In the genomic region with DNA sequence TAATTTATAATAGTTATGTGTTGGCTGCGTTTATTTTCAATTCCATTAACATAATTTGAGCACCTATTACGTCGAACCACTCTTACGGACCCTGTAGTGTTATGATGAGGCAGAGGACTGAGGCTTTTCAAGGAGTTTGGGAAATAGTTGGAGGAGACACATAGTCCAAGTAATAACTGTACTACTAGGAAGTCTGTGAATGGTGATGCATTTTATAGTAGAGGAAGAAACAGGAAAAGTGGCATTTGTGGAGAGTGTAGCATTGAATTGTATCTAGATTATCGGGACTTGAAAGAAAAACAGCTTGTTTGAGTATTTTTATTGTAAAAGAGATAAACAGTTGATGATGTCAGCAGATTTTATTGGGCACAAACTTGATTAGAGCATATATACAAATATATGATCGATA, we compare ENCODE assay signal across 8 cellular contexts. TPM values are rescaled to one million over a fixed set of nuclear protein-coding genes. Genes with fewer than 3 reads are reported as not detected.
DNase-seq lines count a peak whose midpoint lies in the region; ATAC-seq and TF ChIP-seq lines count a peak whose summit lies in the region.

No MANE protein-coding gene starts in this region.

- TF ChIP-seq CTCF in AG10803 (conservative IDR thresholded peaks at IDR 0.05; ENCODE audit: low read length): no peak
- TF ChIP-seq CTCF in brain microvascular endothelial cell (IDR thresholded peaks at IDR 0.05; ENCODE audit: low read depth, low read length, missing control alignments): no peak

- H3K27ac ChIP-seq in HUES64 (ENCODE audit: low read depth, low read length) (no peak overlapping the region), brain microvascular endothelial cell (no peak overlapping the region), muscle layer of duodenum (ENCODE audit: low read length) (peak overlapping the region; percentile 68)

- no peak for DNase-seq in AG10803 (ENCODE audit: low read depth)
- DNase-seq in brain microvascular endothelial cell: no peak
- DNase-seq in NCI-H187 treated with DMSO at 0.1 percent for 48 hours (lab: John Stamatoyannopoulos, UW): no peak
- no peak for DNase-seq in NCI-H187 (lab: John Stamatoyannopoulos, UW)
- no peak for DNase-seq in NCI-H510A (lab: John Stamatoyannopoulos, UW)

- WGBS in HUES64: 43% methylated on average over 4 of the region's 6 CpGs

- H3K36me3 ChIP-seq in HUES64 (ENCODE audit: insufficient read depth, low read length): no peaks in the 10 kb centered on the region
- no peaks in the 10 kb centered on the region for H3K36me3 ChIP-seq in brain microvascular endothelial cell (replicated peaks)
- no peaks in the 10 kb centered on the region for H3K36me3 ChIP-seq in muscle layer of duodenum (ENCODE audit: control insufficient read depth in 1 of 2, insufficient read depth in 2 of 2, low read length in 2 of 2)

- ATAC-seq in GM21576 (IDR thresholded peaks at IDR 0.05; ENCODE audit: unreplicated experiment): no peak

- no peaks in the 10 kb centered on the region for H3K27me3 ChIP-seq in HUES64 (ENCODE audit: insufficient read depth, low read length)
- H3K27me3 ChIP-seq in brain microvascular endothelial cell (replicated peaks): no peaks in the 10 kb centered on the region
- H3K27me3 ChIP-seq in muscle layer of duodenum (ENCODE audit: low read depth, low read length): no peaks in the 10 kb centered on the region

- H3K4me1 ChIP-seq in HUES64 (ENCODE audit: insufficient read depth, low read length) (peaks cover 35% of the 10 kb centered on the region), muscle layer of duodenum (ENCODE audit: control insufficient read depth in 1 of 2, insufficient read depth in 2 of 2, low read length in 2 of 2) (peaks cover 29 to 40% of the 10 kb centered on the region in 2 donors)

- H3K9ac ChIP-seq in HUES64 (ENCODE audit: low read depth, low read length): peak overlapping the region; percentile 91; the same call in 1 of the 2 replicates

- in situ Hi-C loops in brain microvascular endothelial cell (cut with HindIII; ENCODE audit: low pct_ligation_motif_present, low sequenced_read_pairs): no loop called here

- H3K4me3 ChIP-seq in AG10803 (ENCODE audit: low read length) (peak overlapping the region; percentile 83), HUES64 (ENCODE audit: low read length) (peak overlapping the region; percentile 100), brain microvascular endothelial cell (ENCODE audit: low read depth, low read length) (peak overlapping the region; percentile 92), muscle layer of duodenum (ENCODE audit: low read depth in 1 of 2, low read length in 2 of 2) (peak overlapping the region; percentile 92 to 96)

- H3K9me3 ChIP-seq in HUES64 (ENCODE audit: insufficient read depth, low read depth, low read length) (no peaks in the 10 kb centered on the region), muscle layer of duodenum (ENCODE audit: control insufficient read depth in 1 of 2, low read length in 2 of 2) (no peaks in the 10 kb centered on the region)

RNA-seq across cellular contexts. Expression of a gene that starts 1.7 kb away (rescaled TPM):
- 18.0 TPM for polyA plus RNA-seq in HUES64 (2013, experiment 1 of 2)
- polyA plus RNA-seq in HUES64 (2013, experiment 2 of 2): 20.7 TPM
